ENCODE assay signal across 20 cellular contexts in the genomic region with DNA sequence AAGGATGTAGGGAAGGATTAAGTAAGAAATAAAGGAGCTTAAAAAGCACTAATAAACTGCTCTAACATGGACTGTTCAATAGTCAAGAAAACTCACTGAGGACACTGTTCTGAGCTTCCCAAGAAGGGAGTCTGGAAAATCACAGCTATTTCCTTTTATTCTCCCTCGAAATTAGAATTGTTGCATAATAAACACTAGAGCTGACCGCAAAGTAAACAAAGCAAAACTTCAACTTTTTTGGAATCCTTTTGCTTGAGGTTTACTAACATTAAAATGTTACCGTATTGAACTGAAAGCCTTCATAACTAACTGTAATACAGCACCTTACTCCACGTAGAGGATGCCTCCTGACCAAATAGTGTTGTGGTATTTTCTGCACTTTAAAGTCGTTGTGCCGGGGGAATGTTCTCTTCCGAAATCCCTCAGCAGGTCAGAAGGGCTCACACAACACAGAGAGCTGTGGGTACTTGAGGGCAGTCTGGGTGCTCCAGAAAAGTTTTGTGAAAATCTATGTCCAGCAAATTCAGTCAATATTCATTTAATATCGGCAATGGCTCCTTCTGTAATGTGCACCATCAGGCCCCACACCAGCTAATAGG.
"Had no signal": no experiment of that assay in that cellular context is flagged by ENCODE, and none has a peak within 500 bp of the region (broad histone marks: within the 10 kb centered on the region; RNA-seq: fewer than 3 reads in every experiment).

No MANE protein-coding gene starts in this region.

- H3K9ac ChIP-seq: neural progenitor cell had no signal

- H3K27ac ChIP-seq: body of pancreas, cardiac muscle cell, epithelial cell of prostate, neural progenitor cell, spleen, uterus had no signal

- H3K36me3 ChIP-seq: cardiac muscle cell, neural progenitor cell, uterus had no signal

- H2AFZ ChIP-seq: neural progenitor cell had no signal

- H3K4me3 ChIP-seq: body of pancreas, cardiac muscle cell, neural progenitor cell, spleen, uterus had no signal

- H3K4me1 ChIP-seq: neural progenitor cell, uterus had no signal

- H3K27me3 ChIP-seq: body of pancreas, cardiac muscle cell, neural progenitor cell, spleen, uterus had no signal

- ATAC-seq: activated naive CD8-positive, alpha-beta T cell treated with anti-CD3 and anti-CD28 coated beads, Interleukin-2, amount 50 U/mL, for 24 hours; body of pancreas; naive thymus-derived CD4-positive, alpha-beta T cell had no signal

- H3K9me3 ChIP-seq: body of pancreas, spleen, uterus had no signal

- DNase-seq: activated CD4-positive, alpha-beta memory T cell treated with anti-CD3 and anti-CD28 coated beads, Interleukin-2, amount 10 ng/mL, durations not matched to agents 7 days and 5 days; activated CD4-positive, alpha-beta T cell treated with anti-CD3 and anti-CD28 coated beads for 4 hours; activated CD4-positive, CD25-positive, alpha-beta regulatory T cell; activated effector memory CD4-positive, alpha-beta T cell treated with anti-CD3 and anti-CD28 coated beads, Interleukin-2, amount 50 U/mL, for 16 hours; activated naive CD4-positive, alpha-beta T cell treated with anti-CD3 and anti-CD28 coated beads, Interleukin-2, amount 50 U/mL, for 16 hours; activated naive CD8-positive, alpha-beta T cell treated with anti-CD3 and anti-CD28 coated beads, Interleukin-2, amount 50 U/mL, for 24 hours; body of pancreas; cortex of kidney; foreskin melanocyte; immature natural killer cell; naive thymus-derived CD4-positive, alpha-beta T cell; retina; spleen; stimulated activated CD4-positive, alpha-beta T cell treated with anti-CD3 and anti-CD28 coated beads, Interleukin-4, amount 100 ng/mL, for 1 hour; stimulated activated naive CD4-positive, alpha-beta T cell; T1000; uterus had no signal

- H3K4me2 ChIP-seq: neural progenitor cell had no signal
